In genomic region chr1:43389326-43390313, GRCh38 we compare ENCODE assay signal across 8 cellular contexts. TPM values are rescaled to one million over a fixed set of nuclear protein-coding genes. Genes with fewer than 3 reads are reported as not detected.
DNase-seq lines count a peak whose midpoint lies in the region; ATAC-seq and TF ChIP-seq lines count a peak whose summit lies in the region.

A gene with protein sequence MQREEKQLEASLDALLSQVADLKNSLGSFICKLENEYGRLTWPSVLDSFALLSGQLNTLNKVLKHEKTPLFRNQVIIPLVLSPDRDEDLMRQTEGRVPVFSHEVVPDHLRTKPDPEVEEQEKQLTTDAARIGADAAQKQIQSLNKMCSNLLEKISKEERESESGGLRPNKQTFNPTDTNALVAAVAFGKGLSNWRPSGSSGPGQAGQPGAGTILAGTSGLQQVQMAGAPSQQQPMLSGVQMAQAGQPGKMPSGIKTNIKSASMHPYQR (minus strand): TSS chr1:43389800. CDS start chr1:43389764, 36 bp downstream.
Gene SZT2 (plus strand): TSS chr1:43389899. CDS start chr1:43389969, 70 bp downstream.

- no peaks in the 10 kb centered on the region for H3K9me3 Mint-ChIP-seq in natural killer cell treated with Interleukin-12 subunit alpha and Interleukin-12 subunit beta and Interleukin-15 and Interleukin-18, amount 100 ng/mL, for 72 hours

- H3K27ac Mint-ChIP-seq in natural killer cell treated with Interleukin-12 subunit alpha and Interleukin-12 subunit beta and Interleukin-15 and Interleukin-18, amount 100 ng/mL, for 72 hours = peak within 1 kb of the TSS; percentile 92 to 99

- peak; percentile 98 to 99 for ATAC-seq in natural killer cell treated with Interleukin-12 subunit alpha and Interleukin-12 subunit beta and Interleukin-15 and Interleukin-18, amount 100 ng/mL, for 72 hours

- H3K27me3 ChIP-seq in H7 (ENCODE audit: control insufficient read depth, insufficient read depth, low read length) (no peaks in the 10 kb centered on the region), MG63 (no peaks in the 10 kb centered on the region)

- peak within 1 kb of the TSS; percentile 99 for H3K4me3 Mint-ChIP-seq in natural killer cell treated with Interleukin-12 subunit alpha and Interleukin-12 subunit beta and Interleukin-15 and Interleukin-18, amount 100 ng/mL, for 72 hours

- peaks cover 21% of the 10 kb centered on the region for H3K36me3 Mint-ChIP-seq in natural killer cell treated with Interleukin-12 subunit alpha and Interleukin-12 subunit beta and Interleukin-15 and Interleukin-18, amount 100 ng/mL, for 72 hours

- no peak for TF ChIP-seq CTCF in fibroblast of pulmonary artery (IDR thresholded peaks at IDR 0.05; ENCODE audit: low read length, missing control alignments)

- peak; percentile 96 for DNase-seq in EL
- DNase-seq in H7 = peak; percentile 98
- peak; percentile 94 for DNase-seq in MG63
- DNase-seq in SHP77 (lab: John Stamatoyannopoulos, UW) = peak; percentile 87 to 93
- peak; percentile 90 for DNase-seq in activated effector memory CD4-positive, alpha-beta T cell treated with Interleukin-2 at 50 U/mL for 16 hours
- DNase-seq in fibroblast of pulmonary artery (ENCODE audit: low read depth) = peak; percentile 95
- peak; percentile 94 for DNase-seq in natural killer cell treated with Interleukin-12 subunit alpha and Interleukin-12 subunit beta and Interleukin-15 and Interleukin-18, amount 100 ng/mL, for 72 hours (ENCODE audit: low spot score)
- DNase-seq in stimulated activated naive CD4-positive, alpha-beta T cell treated with Interleukin-2 at 50 U/mL for 16 hours (lab: John Stamatoyannopoulos, UW) = peak; percentile 92

- no peaks in the 10 kb centered on the region for H3K9me3 ChIP-seq in MG63

- H3K36me3 ChIP-seq in H7 (replicated peaks; ENCODE audit: control insufficient read depth, insufficient read depth, low read length) = peaks cover 27% of the 10 kb centered on the region
- H3K36me3 ChIP-seq in MG63 = peaks cover 40% of the 10 kb centered on the region

- H3K4me3 ChIP-seq in H7 (ENCODE audit: insufficient read depth, low read depth, low read length) (peak within 1 kb of the TSS; percentile 81), MG63 (peak within 1 kb of the TSS; percentile 85), fibroblast of pulmonary artery (replicated peaks; ENCODE audit: low read depth, low read length) (peak within 1 kb of the TSS; percentile 97)

- H3K27me3 Mint-ChIP-seq in natural killer cell treated with Interleukin-12 subunit alpha and Interleukin-12 subunit beta and Interleukin-15 and Interleukin-18, amount 100 ng/mL, for 72 hours = no peaks in the 10 kb centered on the region

- peaks cover 40 to 43% of the 10 kb centered on the region in 2 donors for H3K4me1 Mint-ChIP-seq in natural killer cell treated with Interleukin-12 subunit alpha and Interleukin-12 subunit beta and Interleukin-15 and Interleukin-18, amount 100 ng/mL, for 72 hours (ENCODE audit: low read depth in 2 of 2)

RNA-seq across cellular contexts. Expression of the first gene that starts in this region (rescaled TPM):
- 37.6 and 41.2 TPM in 2 replicates for total RNA-seq in H7 (2014; rRNA removed; shearing (Covaris generic))
- 51.1 and 60.4 TPM in 2 replicates for total RNA-seq in MG63 (2014; rRNA removed; shearing (Covaris generic); ENCODE audit: low replicate concordance)
- 10 to 100 TPM; 42.6 to 57.9 TPM for total RNA-seq in natural killer cell treated with Interleukin-12 subunit alpha and Interleukin-12 subunit beta and Interleukin-15 and Interleukin-18, amount 100 ng/mL, for 72 hours

RNA-seq across cellular contexts. Expression of gene SZT2, which starts in this region (rescaled TPM):
- total RNA-seq in H7 (2014; rRNA removed; shearing (Covaris generic)) = 12.2 and 19.0 TPM in 2 replicates
- total RNA-seq in MG63 (2014; rRNA removed; shearing (Covaris generic); ENCODE audit: low replicate concordance) = 2.5 and 4.9 TPM in 2 replicates
- 100 to 1,000 TPM in 1 of 2 donors, 10 to 100 TPM in 1; 73.3 to 119 TPM for total RNA-seq in natural killer cell treated with Interleukin-12 subunit alpha and Interleukin-12 subunit beta and Interleukin-15 and Interleukin-18, amount 100 ng/mL, for 72 hours

Comparison
In these comparisons a context has a peak if more than half of its experiments do, and no peak if none do; other contexts are left out.
1. Peak in every context shown above with its lines: DNase-seq, ATAC-seq and H3K4me3 ChIP-seq.